Comparison of ENCODE assay signal across 11 cellular contexts in genomic region chr5:2739360-2740050, GRCh38. TPM values are rescaled to one million over a fixed set of nuclear protein-coding genes. Genes with fewer than 3 reads are reported as not detected.
DNase-seq lines count a peak whose midpoint lies in the region; ATAC-seq, FAIRE-seq and TF ChIP-seq lines count a peak whose summit lies in the region.
"Had no signal": no experiment of that assay in that cellular context is flagged by ENCODE, and none has a peak within 500 bp of the region (broad histone marks: within the 10 kb centered on the region; RNA-seq: fewer than 3 reads in every experiment).

No MANE protein-coding gene starts in this region.

- peaks cover 5% of the 10 kb centered on the region; the same call in 1 of the 2 replicates for H3K9me3 Mint-ChIP-seq in HFFc6
- no peaks in the 10 kb centered on the region for H3K9me3 Mint-ChIP-seq in stimulated activated memory B cell treated with anti-CD40 and anti-IgM and Interleukin-4, amounts not matched to agents 10 μg/mL and 1 μg/mL and 100 μg/mL, for 72 hours

- H3K79me2 ChIP-seq in keratinocyte (ENCODE audit: control insufficient read depth, insufficient read depth, low read length) = peaks cover 12% of the 10 kb centered on the region

- H3K4me1 Mint-ChIP-seq in HFFc6 (ENCODE audit: low read depth) = no peaks in the 10 kb centered on the region
- no peaks in the 10 kb centered on the region for H3K4me1 Mint-ChIP-seq in stimulated activated memory B cell treated with anti-CD40 and anti-IgM and Interleukin-4, amounts not matched to agents 10 μg/mL and 1 μg/mL and 100 μg/mL, for 72 hours

- H3K4me3 ChIP-seq in cardiac fibroblast (replicated peaks in 1 of 2; ENCODE audit: low read depth in 2 of 2, low read length in 2 of 2) = peak overlapping the region; percentile 39 to 56
- H3K4me3 ChIP-seq in keratinocyte (ENCODE audit: control insufficient read depth in 2 of 3, extremely low read depth in 1 of 3, insufficient read depth in 2 of 3, low read depth in 1 of 3, low read length in 3 of 3) = peak overlapping the region; percentile 53 to 58 (median 54)

- H3K9ac ChIP-seq in keratinocyte (ENCODE audit: control insufficient read depth, extremely low read depth, insufficient read depth, low read length) = peak overlapping the region; percentile 56

- peak; percentile 7 for ATAC-seq in stimulated activated memory B cell treated with anti-CD40 and anti-IgM and Interleukin-4, amounts not matched to agents 10 μg/mL and 1 μg/mL and 100 μg/mL, for 72 hours
- ATAC-seq in GM19395 (IDR thresholded peaks at IDR 0.05; ENCODE audit: unreplicated experiment) = no peak

- H3K27me3 Mint-ChIP-seq in HFFc6 (ENCODE audit: insufficient read depth) = peaks cover 2% of the 10 kb centered on the region; the same call in 1 of the 2 replicates
- peaks cover 57% of the 10 kb centered on the region for H3K27me3 Mint-ChIP-seq in stimulated activated memory B cell treated with anti-CD40 and anti-IgM and Interleukin-4, amounts not matched to agents 10 μg/mL and 1 μg/mL and 100 μg/mL, for 72 hours

- no peaks in the 10 kb centered on the region for H4K20me1 ChIP-seq in keratinocyte (ENCODE audit: control insufficient read depth, extremely low read depth, insufficient read depth, low read length)

- H3K4me2 ChIP-seq in keratinocyte (ENCODE audit: control insufficient read depth, extremely low read depth, insufficient read depth, low read depth, low read length) = peak overlapping the region; percentile 69

- H3K36me3 Mint-ChIP-seq in HFFc6 (ENCODE audit: low read depth) = no peaks in the 10 kb centered on the region
- no peaks in the 10 kb centered on the region for H3K36me3 Mint-ChIP-seq in stimulated activated memory B cell treated with anti-CD40 and anti-IgM and Interleukin-4, amounts not matched to agents 10 μg/mL and 1 μg/mL and 100 μg/mL, for 72 hours

- DNase-seq in HFFc6 (no peak), cardiac fibroblast (ENCODE audit: low read depth in 2 of 2) (peak in 1 of 2 donors; percentile 44), keratinocyte (ENCODE audit: low read depth, low spot score) (no peak), HuH-7.5 (ENCODE audit: low spot score) (no peak), NCI-H2196 (lab: John Stamatoyannopoulos, UW; ENCODE audit: unreplicated experiment) (no peak), inferior parietal cortex (ENCODE audit: extremely low spot score) (no peak)
- DNase-seq: activated CD4-positive, CD25-positive, alpha-beta regulatory T cell treated with anti-CD3 and anti-CD28 coated beads, Interleukin-2, amount 50 U/mL, for 72 hours; NCI-H1694 treated with DMSO at 0.1 percent for 48 hours had no signal

- FAIRE-seq in keratinocyte (lab: Jason Lieb, UNC) = no peak
- FAIRE-seq: GM12891 had no signal

- no peak overlapping the region for H3K27ac Mint-ChIP-seq in HFFc6
- H3K27ac Mint-ChIP-seq in stimulated activated memory B cell treated with anti-CD40 and anti-IgM and Interleukin-4, amounts not matched to agents 10 μg/mL and 1 μg/mL and 100 μg/mL, for 72 hours = no peak overlapping the region

- TF ChIP-seq CTCF in HFFc6 (IDR thresholded peaks at IDR 0.05) (no peak), cardiac fibroblast (IDR thresholded peaks at IDR 0.05; ENCODE audit: low read depth, low read length) (no peak), keratinocyte (optimal IDR thresholded peaks at IDR 0.05 in 1 of 3, IDR thresholded peaks at IDR 0.05 in 1 of 3, conservative IDR thresholded peaks at IDR 0.05 in 1 of 3; ENCODE audit: extremely low read depth in 1 of 3, insufficient read depth in 2 of 3, low read length in 3 of 3) (no peak)

- no peaks in the 10 kb centered on the region for H3K9me3 ChIP-seq in keratinocyte (ENCODE audit: control insufficient read depth, low read depth, low read length)

- H2AFZ ChIP-seq in keratinocyte (ENCODE audit: control insufficient read depth, low read length) = peak overlapping the region; percentile 56

- H3K9me1 ChIP-seq in keratinocyte (ENCODE audit: control insufficient read depth, extremely low read depth, insufficient read depth, low read length) = no peaks in the 10 kb centered on the region

- H3K4me3 Mint-ChIP-seq in HFFc6 = peak overlapping the region; percentile 76
- no peak overlapping the region for H3K4me3 Mint-ChIP-seq in stimulated activated memory B cell treated with anti-CD40 and anti-IgM and Interleukin-4, amounts not matched to agents 10 μg/mL and 1 μg/mL and 100 μg/mL, for 72 hours

- dilution Hi-C loops in keratinocyte (cut with MboI; ENCODE audit: extremely low pct_ligation_motif_present, low sequenced_read_pairs) = no loop called here

- H3K27me3 ChIP-seq in keratinocyte (ENCODE audit: control insufficient read depth, extremely low read depth, insufficient read depth, low read length) = no peaks in the 10 kb centered on the region

- no peak overlapping the region for H3K27ac ChIP-seq in keratinocyte (ENCODE audit: control insufficient read depth, insufficient read depth, low read length)

- peaks cover 16% of the 10 kb centered on the region for H3K4me1 ChIP-seq in keratinocyte (ENCODE audit: control insufficient read depth, extremely low read depth, insufficient read depth, low read length)

- no peaks in the 10 kb centered on the region for H3K36me3 ChIP-seq in keratinocyte (ENCODE audit: control insufficient read depth in 2 of 2, extremely low read depth in 1 of 2, insufficient read depth in 2 of 2, low read length in 2 of 2)

RNA-seq across cellular contexts. Expression of gene IRX2, which starts 12.0 kb away (rescaled TPM):
- total RNA-seq in HFFc6 (2021; fragmentation: NEBNext Ultra II Directional; extraction: Animal tissue kit (Norgen Biotek cat#: 25700)) = 1 to 10 TPM; 2.8 to 5.5 (median 3.5) TPM
- polyA plus RNA-seq in keratinocyte = 13.8 to 27.1 TPM (median 23.7 TPM) in 3 replicates
- polyA plus RNA-seq in keratinocyte (2011; ENCODE audit: low read depth) = 13.7 TPM
- polyA plus RNA-seq in keratinocyte (2011; cell fraction: cytosol; rRNA removed) = 11.5 and 13.5 TPM in 2 replicates
- 32.7 and 36.3 TPM in 2 replicates for polyA plus RNA-seq in keratinocyte (2011; cell fraction: nucleus; rRNA removed)
- polyA plus RNA-seq in keratinocyte (2012; ENCODE audit: low replicate concordance) = 18.6 and 19.4 TPM in 2 replicates
- 3.7 to 10.1 TPM (median 4.5 TPM) in 3 replicates for polyA minus RNA-seq in keratinocyte
- polyA minus RNA-seq in keratinocyte (2011; cell fraction: cytosol; rRNA and poly(A)+ RNA removed) = 20.5 TPM
- polyA minus RNA-seq in keratinocyte (2011; cell fraction: nucleus; rRNA and poly(A)+ RNA removed) = 15.2 and 17.0 TPM in 2 replicates
